In the genomic region with DNA sequence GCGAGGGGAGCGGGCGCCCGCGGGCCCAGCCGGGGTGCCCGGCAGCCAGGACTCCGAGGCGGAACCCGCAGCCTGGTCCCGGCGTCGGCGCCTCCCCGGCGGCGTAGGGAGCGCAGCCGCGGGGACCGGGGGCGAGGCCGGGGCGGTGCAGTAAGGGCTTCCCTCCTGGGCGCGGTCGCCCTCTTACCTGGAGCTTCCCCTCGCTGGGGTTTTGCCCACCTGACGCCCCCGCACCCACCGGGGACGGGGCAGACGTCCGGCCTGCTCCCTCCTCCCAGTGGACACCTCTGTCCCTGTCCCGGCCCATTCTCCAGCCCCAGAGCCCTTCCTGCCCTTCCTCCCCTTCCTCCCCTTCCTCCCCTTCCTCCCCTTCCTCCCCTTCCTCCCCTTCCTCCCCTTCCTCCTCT, we compare ENCODE assay signal across 9 cellular contexts. TPM values are rescaled to one million over a fixed set of nuclear protein-coding genes. Genes with fewer than 3 reads are reported as not detected.
DNase-seq lines count a peak whose midpoint lies in the region; ATAC-seq and TF ChIP-seq lines count a peak whose summit lies in the region.
"Had no signal": no experiment of that assay in that cellular context is flagged by ENCODE, and none has a peak within 500 bp of the region (broad histone marks: within the 10 kb centered on the region; RNA-seq: fewer than 3 reads in every experiment).

No MANE protein-coding gene starts in this region.

- intact Hi-C loops in CD4-positive, alpha-beta memory T cell (cut with micrococcal nuclease) = loop anchor here (2.0 to 10.0 kb wide), 2 partner anchors 76 to 130 kb away; partner anchors contain the start of genes TUBA1A and TUBA1B
- intact Hi-C loops in esophagus muscularis mucosa (cut with DNase I) (no loop called here), ovary (cut with DNase I) (no loop called here)

- WGBS in esophagus muscularis mucosa = under 1% methylated on average over 30 of the region's 35 CpGs
- 0 to 1% (median 0%) methylated on average over 30 to 35 of the region's 35 CpGs for WGBS in ovary, 3 donors

- no peaks in the 10 kb centered on the region for H3K9me3 Mint-ChIP-seq in CD4-positive, alpha-beta memory T cell

- H3K36me3 Mint-ChIP-seq in CD4-positive, alpha-beta memory T cell = peaks cover 2 to 19% of the 10 kb centered on the region in 2 donors

- no peaks in the 10 kb centered on the region for H3K9me3 ChIP-seq in CD4-positive, alpha-beta memory T cell (ENCODE audit: control insufficient read depth in 1 of 2, low read length in 2 of 2)
- no peaks in the 10 kb centered on the region for H3K9me3 ChIP-seq in esophagus muscularis mucosa
- H3K9me3 ChIP-seq in ovary = no peaks in the 10 kb centered on the region

- H3K27ac Mint-ChIP-seq in CD4-positive, alpha-beta memory T cell = peak overlapping the region in 6 of 7 donors; percentile 31 to 90 (median 61)

- peak; percentile 27 to 49 (median 36) for DNase-seq in CD4-positive, alpha-beta memory T cell
- peak; percentile 37 for DNase-seq in activated CD4-positive, alpha-beta T cell treated with anti-CD3 and anti-CD28 coated beads, Interleukin-2, amount 50 U/mL, for 1 hour
- no peak for DNase-seq in esophagus muscularis mucosa (ENCODE audit: extremely low spot score)
- no peak for DNase-seq in ovary
- DNase-seq in SKM-1 (lab: John Stamatoyannopoulos, UW; ENCODE audit: unreplicated experiment) = no peak
- DNase-seq in NOMO-1 (lab: John Stamatoyannopoulos, UW; ENCODE audit: unreplicated experiment in 2 of 2) = no peak

- no peak for TF ChIP-seq POLR2A in esophagus muscularis mucosa (IDR thresholded peaks at IDR 0.05; ENCODE audit: low read depth)
- no peak for TF ChIP-seq POLR2A in ovary (IDR thresholded peaks at IDR 0.05)

- H3K4me1 Mint-ChIP-seq in CD4-positive, alpha-beta memory T cell = peaks cover 8 to 42% (median 23%) of the 10 kb centered on the region in 4 donors

- peak; percentile 23 for ATAC-seq in GM19395 (IDR thresholded peaks at IDR 0.05; ENCODE audit: unreplicated experiment)
- peak; percentile 17 for ATAC-seq in HG03432 (IDR thresholded peaks at IDR 0.05; ENCODE audit: unreplicated experiment)

- CTCF ChIA-PET in CD4-positive, alpha-beta memory T cell (lab: Charles Lee; ENCODE audit: partially characterized antibody) = interaction anchor here (1.0 to 2.8 kb wide), 4 partner anchors 25 to 77 kb away, joined by 4 to 7 read pairs (median 6); no protein-coding TSS in a partner anchor

- TF ChIP-seq EP300 in esophagus muscularis mucosa (IDR thresholded peaks at IDR 0.05) (no peak), ovary (IDR thresholded peaks at IDR 0.05) (no peak)

- peak overlapping the region; percentile 74 for H3K27ac ChIP-seq in CD4-positive, alpha-beta memory T cell (ENCODE audit: low read depth, low read length)
- H3K27ac ChIP-seq in esophagus muscularis mucosa (replicated peaks in 1 of 4) (peak overlapping the region; percentile 91 to 98 (median 94)), ovary (peak overlapping the region; percentile 52 to 66)

- H3K27me3 Mint-ChIP-seq in CD4-positive, alpha-beta memory T cell = no peaks in the 10 kb centered on the region

- H3K4me1 ChIP-seq in CD4-positive, alpha-beta memory T cell (ENCODE audit: insufficient read depth, low read length) = peaks cover 36% of the 10 kb centered on the region
- H3K4me1 ChIP-seq in esophagus muscularis mucosa (peaks cover 24 to 65% (median 57%) of the 10 kb centered on the region in 4 donors), ovary (ENCODE audit: insufficient read depth) (peaks cover 13% of the 10 kb centered on the region)

- POLR2A ChIA-PET in CD4-positive, alpha-beta memory T cell (lab: Charles Lee; ENCODE audit: partially characterized antibody) = interaction anchor here (0.8 to 5.2 kb wide), 12 partner anchors 13 to 820 kb away, joined by 3 to 43 read pairs (median 4); partner anchors contain the start of genes LMBR1L, MCRS1, RHEBL1 and SMARCD1

- no peaks in the 10 kb centered on the region for H3K27me3 ChIP-seq in CD4-positive, alpha-beta memory T cell (ENCODE audit: insufficient read depth, low read length)
- no peaks in the 10 kb centered on the region for H3K27me3 ChIP-seq in esophagus muscularis mucosa
- no peaks in the 10 kb centered on the region for H3K27me3 ChIP-seq in ovary

- H3K4me3 ChIP-seq in CD4-positive, alpha-beta memory T cell (ENCODE audit: low read length in 2 of 2) = peak overlapping the region; percentile 65 to 96
- peak overlapping the region; percentile 78 to 97 (median 89) for H3K4me3 ChIP-seq in esophagus muscularis mucosa
- peak overlapping the region; percentile 70 for H3K4me3 ChIP-seq in ovary

- TF ChIP-seq CTCF in esophagus muscularis mucosa (IDR thresholded peaks at IDR 0.05) = no peak
- peak in 1 of 3 donors; percentile 13 for TF ChIP-seq CTCF in ovary (IDR thresholded peaks at IDR 0.05)

- H3K36me3 ChIP-seq in CD4-positive, alpha-beta memory T cell (ENCODE audit: insufficient read depth, low read length) = peaks cover 3% of the 10 kb centered on the region
- H3K36me3 ChIP-seq in esophagus muscularis mucosa = peaks cover under 1 to 6% (median 2%) of the 10 kb centered on the region in 4 donors
- no peaks in the 10 kb centered on the region for H3K36me3 ChIP-seq in ovary

- peak overlapping the region; percentile 85 to 96 (median 92) for H3K4me3 Mint-ChIP-seq in CD4-positive, alpha-beta memory T cell

RNA-seq across cellular contexts. Expression of gene TUBA1C, which starts 0.4 kb away (rescaled TPM):
- 10 to 100 TPM; 50.6 to 51.2 TPM for total RNA-seq in CD4-positive, alpha-beta memory T cell
- 10 to 100 TPM; 55.6 to 58.0 TPM for polyA plus RNA-seq in CD4-positive, alpha-beta memory T cell
- total RNA-seq in esophagus muscularis mucosa (100 to 1,000 TPM; 129 to 190 (median 167) TPM), ovary (100 to 1,000 TPM in 4 of 7 donors, 10 to 100 TPM in 3; 51.9 to 122 (median 101) TPM)
- 100 to 1,000 TPM in 1 of 2 donors, 10 to 100 TPM in 1; 81.0 to 179 TPM for polyA plus RNA-seq in ovary

RNA-seq across cellular contexts. Expression of gene PRPH, which starts 30.5 kb away (rescaled TPM):
- under 1 TPM in 1 of 2 experiments, not detected in 1; 0.39 TPM for total RNA-seq in CD4-positive, alpha-beta memory T cell
- polyA plus RNA-seq in CD4-positive, alpha-beta memory T cell = under 1 TPM in 1 of 2 donors, not detected in 1; 0.87 TPM
- total RNA-seq in esophagus muscularis mucosa (10 to 100 TPM in 3 of 4 donors, 1 to 10 TPM in 1; 9.9 to 24.5 (median 10.4) TPM), ovary (1 to 10 TPM in 2 of 7 donors, under 1 TPM in 5; 0.15 to 1.8 (median 0.34) TPM)
- 1 to 10 TPM in 1 of 2 donors, under 1 TPM in 1; 0.33 to 1.4 TPM for polyA plus RNA-seq in ovary
- total RNA-seq: T-helper 2 cell treated with Interferon-gamma antibody and Interleukin-4, amounts not matched to agents 100 ng/mL and 5 ng/mL, for 36 hours had no signal

RNA-seq across cellular contexts. Expression of gene TROAP, which starts 58.6 kb away (rescaled TPM):
- total RNA-seq in CD4-positive, alpha-beta memory T cell = under 1 TPM; 0.26 to 0.80 TPM
- under 1 TPM in 1 of 2 donors, not detected in 1; 0.63 TPM for polyA plus RNA-seq in CD4-positive, alpha-beta memory T cell
- total RNA-seq in esophagus muscularis mucosa = under 1 TPM in 2 of 4 donors, not detected in 2; 0.26 to 0.80 TPM
- total RNA-seq in ovary = 1 to 10 TPM in 3 of 7 donors, under 1 TPM in 3, not detected in 1; 0.36 to 1.6 (median 0.89) TPM
- polyA plus RNA-seq in ovary = under 1 TPM; 0.40 to 0.92 TPM

Comparison
In these comparisons a context has a peak if more than half of its experiments do, and no peak if none do; other contexts are left out.
1. DNase-seq: peak in CD4-positive, alpha-beta memory T cell (5 of 5) and activated CD4-positive, alpha-beta T cell treated with anti-CD3 and anti-CD28 coated beads, Interleukin-2, amount 50 U/mL, for 1 hour (single experiment); none in esophagus muscularis mucosa (single experiment), ovary (0 of 5), SKM-1 (single experiment) and NOMO-1 (0 of 2).
2. Peak in every context shown above with its lines, with median percentiles within 50 percentile points of each other: H3K27ac ChIP-seq and H3K4me3 ChIP-seq.